Comparison of ENCODE assay signal across 8 cellular contexts in genomic region chr1:247357781-247358211, GRCh38.
DNase-seq lines count a peak whose midpoint lies in the region; ATAC-seq and TF ChIP-seq lines count a peak whose summit lies in the region.

No MANE protein-coding gene starts in this region.

- H3K4me2 ChIP-seq in MM.1S (ENCODE audit: low read depth, low read length): no peak overlapping the region

- H3K79me2 ChIP-seq in MM.1S (ENCODE audit: low read length): no peaks in the 10 kb centered on the region

- no peak for TF ChIP-seq CTCF in AG09319 (IDR thresholded peaks at IDR 0.05; ENCODE audit: low read depth, low read length)
- no peak for TF ChIP-seq CTCF in MM.1S (IDR thresholded peaks at IDR 0.05; ENCODE audit: low read length)

- H3K27ac ChIP-seq in MM.1S (ENCODE audit: low read length): no peak overlapping the region

- peak; percentile 72 for ATAC-seq in GM19372 (IDR thresholded peaks at IDR 0.05; ENCODE audit: low read depth, unreplicated experiment)
- peak; percentile 70 for ATAC-seq in HG03139 (IDR thresholded peaks at IDR 0.05; ENCODE audit: unreplicated experiment)

- no peak overlapping the region for H3K9ac ChIP-seq in MM.1S (ENCODE audit: low read length)

- no peaks in the 10 kb centered on the region for H3K9me3 ChIP-seq in MM.1S (replicated peaks; ENCODE audit: insufficient read depth, low read length)

- H3K9me2 ChIP-seq in MM.1S (replicated peaks; ENCODE audit: insufficient read depth, low read length): no peaks in the 10 kb centered on the region

- H3K4me1 ChIP-seq in MM.1S (ENCODE audit: low read length): no peaks in the 10 kb centered on the region

- DNase-seq in AG09319 (ENCODE audit: extremely low read depth, low read depth): peak; percentile 29
- DNase-seq in glomerular visceral epithelial cell (ENCODE audit: extremely low spot score): peak; percentile 82
- no peak for DNase-seq in LoVo (ENCODE audit: low spot score)
- no peak for DNase-seq in NCI-H524 treated with DMSO at 0.1 percent for 48 hours (lab: John Stamatoyannopoulos, UW)
- DNase-seq in MM.1S: no peak
- no peak for DNase-seq in activated CD4-positive, alpha-beta T cell treated with anti-CD3 and anti-CD28 coated beads for 1 hour

- H3F3A ChIP-seq in MM.1S (ENCODE audit: insufficient read depth, low read length): no peaks in the 10 kb centered on the region

- no peak overlapping the region for H3K4me3 ChIP-seq in MM.1S (ENCODE audit: low read length)

- H3K27me3 ChIP-seq in MM.1S (replicated peaks; ENCODE audit: insufficient read depth, low read length): no peaks in the 10 kb centered on the region

- H4K20me1 ChIP-seq in MM.1S (ENCODE audit: insufficient read depth, low read length): no peaks in the 10 kb centered on the region

- H2AFZ ChIP-seq in MM.1S (ENCODE audit: low read length): no peak overlapping the region

- no peaks in the 10 kb centered on the region for H3K36me3 ChIP-seq in MM.1S (replicated peaks; ENCODE audit: insufficient read depth, low read length)

Comparison
In these comparisons a context has a peak if more than half of its experiments do, and no peak if none do; other contexts are left out.
1. DNase-seq: peak in AG09319 (single experiment) and glomerular visceral epithelial cell (single experiment); none in LoVo (single experiment), NCI-H524 treated with DMSO at 0.1 percent for 48 hours (single experiment), MM.1S (single experiment) and activated CD4-positive, alpha-beta T cell treated with anti-CD3 and anti-CD28 coated beads for 1 hour (single experiment).